8 cellular contexts compared by ENCODE assay signal in genomic region chr11:63683133-63683991, GRCh38. TPM values are rescaled to one million over a fixed set of nuclear protein-coding genes. Genes with fewer than 3 reads are reported as not detected.
DNase-seq lines count a peak whose midpoint lies in the region; ATAC-seq, FAIRE-seq and TF ChIP-seq lines count a peak whose summit lies in the region.

No MANE protein-coding gene starts in this region.

- H3K4me1 Mint-ChIP-seq in endodermal cell = peaks cover 19% of the 10 kb centered on the region

- H3K27ac ChIP-seq in PC-9 (peak overlapping the region; percentile 38), endodermal cell (ENCODE audit: low read depth, low read length) (no peak overlapping the region), rectal smooth muscle tissue (ENCODE audit: low read depth, low read length) (peak overlapping the region; percentile 60)

- H3K36me3 ChIP-seq in PC-9 (ENCODE audit: low read depth) = no peaks in the 10 kb centered on the region; the same call in 1 of the 2 replicates
- no peaks in the 10 kb centered on the region for H3K36me3 ChIP-seq in endodermal cell (ENCODE audit: control insufficient read depth, insufficient read depth, low read length)
- H3K36me3 ChIP-seq in rectal smooth muscle tissue (ENCODE audit: control insufficient read depth, insufficient read depth, low read length) = no peaks in the 10 kb centered on the region

- CTCF ChIA-PET in PC-9 (lab: Charles Lee) = interaction anchor here (1.4 kb wide), 1 partner anchor 13 kb away, joined by 4 read pairs; the partner anchor contains the start of gene ATL3

- H3K4me1 ChIP-seq in PC-9 (replicated peaks; ENCODE audit: insufficient read depth) = peaks cover 24% of the 10 kb centered on the region
- H3K4me1 ChIP-seq in endodermal cell (ENCODE audit: control insufficient read depth, insufficient read depth, low read length) = peaks cover 3% of the 10 kb centered on the region
- H3K4me1 ChIP-seq in rectal smooth muscle tissue (ENCODE audit: control insufficient read depth, insufficient read depth, low read length) = peaks cover 10% of the 10 kb centered on the region

- H3K9me2 ChIP-seq in PC-9 (ENCODE audit: insufficient read depth) = no peaks in the 10 kb centered on the region

- H3K9me3 Mint-ChIP-seq in endodermal cell = no peaks in the 10 kb centered on the region

- peak overlapping the region; percentile 65 for H3K9ac ChIP-seq in endodermal cell (ENCODE audit: extremely low read depth, low read length, poor library complexity, severe bottlenecking)
- no peak overlapping the region for H3K9ac ChIP-seq in rectal smooth muscle tissue (ENCODE audit: low read length)

- H2AFZ ChIP-seq in PC-9 = no peak overlapping the region

- POLR2A ChIA-PET in PC-9 (lab: Charles Lee; ENCODE audit: unreplicated experiment) = interaction anchor here (0.7 kb wide), 1 partner anchor 17 kb away, joined by 5 read pairs; no protein-coding TSS in a partner anchor

- BruUV-seq in PC-9 (replicated peaks; lab: Mats Ljungman, UMichigan) = no TSS peak

- peaks cover 66% of the 10 kb centered on the region for H3K79me2 ChIP-seq in PC-9 (ENCODE audit: low read depth)

- no peaks in the 10 kb centered on the region for H3K27me3 Mint-ChIP-seq in endodermal cell (ENCODE audit: insufficient read depth)

- peak overlapping the region; percentile 87 for H3K4me2 ChIP-seq in PC-9

- peaks cover 27% of the 10 kb centered on the region; the same call in 1 of the 2 replicates for H3F3A ChIP-seq in PC-9 (ENCODE audit: insufficient read depth, low read depth)

- DNase-seq in H54 (ENCODE audit: insufficient read length, low spot score) = no peak
- no peak for DNase-seq in PC-9
- no peak for DNase-seq in endodermal cell
- no peak for DNase-seq in stimulated activated CD4-positive, alpha-beta T cell treated with anti-CD3 and anti-CD28 coated beads, Interleukin-1b, Interleukin-23, amount 100 ng/mL, for 48 hours
- no peak for DNase-seq in T-helper 9 cell

- H3K27ac Mint-ChIP-seq in endodermal cell = peak overlapping the region; percentile 5

- H4K20me1 ChIP-seq in PC-9 (ENCODE audit: insufficient read depth) = peaks cover 8% of the 10 kb centered on the region; the same call in 1 of the 2 replicates

- peak overlapping the region; percentile 84 for H3K4me3 Mint-ChIP-seq in endodermal cell

- FAIRE-seq in H54 (lab: Jason Lieb, UNC) = peak; percentile 38

- no peaks in the 10 kb centered on the region for H3K27me3 ChIP-seq in PC-9 (ENCODE audit: insufficient read depth, low read depth)
- H3K27me3 ChIP-seq in endodermal cell (ENCODE audit: control insufficient read depth, insufficient read depth, low read length, poor library complexity, severe bottlenecking) = no peaks in the 10 kb centered on the region
- no peaks in the 10 kb centered on the region for H3K27me3 ChIP-seq in rectal smooth muscle tissue (ENCODE audit: control insufficient read depth, insufficient read depth, low read length)

- no peak for TF ChIP-seq POLR2A in H54 (IDR thresholded peaks at IDR 0.05; ENCODE audit: low read depth, low read length)

- 75 to 83% methylated on average over 2 to 7 of the region's 8 CpGs for WGBS in endodermal cell (ENCODE audit: insufficient coverage in 1 of 2, insufficient read length in 1 of 2), 2 experiments

- no peak for TF ChIP-seq CTCF in PC-9 (conservative IDR thresholded peaks at IDR 0.05)
- TF ChIP-seq CTCF in endodermal cell (conservative IDR thresholded peaks at IDR 0.05) = no peak

- intact Hi-C loops in PC-9 (cut with micrococcal nuclease; ENCODE audit: unreplicated experiment) = no loop called here

- H3K4me3 ChIP-seq in PC-9 = peak overlapping the region; percentile 93
- H3K4me3 ChIP-seq in endodermal cell (ENCODE audit: low read length) = peak overlapping the region; percentile 92
- H3K4me3 ChIP-seq in rectal smooth muscle tissue (ENCODE audit: low read length) = no peak overlapping the region

- H3K36me3 Mint-ChIP-seq in endodermal cell (ENCODE audit: low read depth) = peaks cover 8% of the 10 kb centered on the region

- H3K9me3 ChIP-seq in PC-9 (ENCODE audit: insufficient read depth, low read depth) (no peaks in the 10 kb centered on the region), endodermal cell (ENCODE audit: control insufficient read depth, low read length) (no peaks in the 10 kb centered on the region)

- no peak for ATAC-seq in GM19463 (IDR thresholded peaks at IDR 0.05; ENCODE audit: unreplicated experiment)
- no peak for ATAC-seq in GM21447 (IDR thresholded peaks at IDR 0.05; ENCODE audit: unreplicated experiment)

RNA-seq across cellular contexts. Expression of gene RTN3, which starts 2.1 kb away (rescaled TPM):
- 220 and 279 TPM in 2 replicates for total RNA-seq in PC-9 (2021)
- 100 to 1,000 TPM; 128 to 160 TPM for total RNA-seq in endodermal cell
- polyA plus RNA-seq in endodermal cell (2013, experiment 1 of 2) = 247 TPM
- 213 TPM for polyA plus RNA-seq in endodermal cell (2013, experiment 2 of 2)

RNA-seq across cellular contexts. Expression of gene ATL3, which starts 12.2 kb away (rescaled TPM):
- total RNA-seq in PC-9 (2021) (78.5 and 98.3 TPM in 2 replicates), endodermal cell (10 to 100 TPM; 33.8 to 38.0 TPM)
- polyA plus RNA-seq in endodermal cell (2013, experiment 1 of 2) = 10.3 TPM
- 10.8 TPM for polyA plus RNA-seq in endodermal cell (2013, experiment 2 of 2)
